In the genomic region with DNA sequence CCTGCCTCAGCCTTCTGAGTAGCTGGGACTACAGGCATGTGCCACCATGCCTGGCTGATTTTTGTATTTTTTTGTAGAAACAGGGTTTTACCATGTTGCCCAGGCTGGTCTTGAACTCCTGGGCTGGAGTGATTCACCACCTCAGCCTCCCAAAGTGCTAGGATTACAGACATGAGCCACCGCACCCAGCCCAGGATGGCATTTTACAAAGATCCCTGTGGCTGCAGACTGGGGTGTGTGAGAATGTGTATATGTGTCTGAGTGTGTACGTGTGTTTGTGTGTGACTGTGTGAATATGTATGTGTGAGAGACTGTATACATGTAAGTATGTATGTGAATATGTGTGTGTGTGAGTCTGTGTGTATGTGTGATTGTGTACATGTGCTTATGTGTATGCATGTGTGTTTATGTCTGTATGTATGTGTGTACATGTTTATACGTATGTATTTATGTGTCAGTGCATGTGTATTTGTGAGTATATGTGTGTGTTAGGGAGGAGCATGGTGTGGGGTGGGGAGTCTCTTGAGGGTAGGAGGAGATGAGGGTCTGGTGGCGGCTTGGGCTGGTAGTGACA, we compare ENCODE assay signal across 1 cellular context.
TF ChIP-seq lines count a peak whose summit lies in the region.

No MANE protein-coding gene starts in this region.

TF ChIP-seq in HepG2, 621 proteins besides CTCF, POLR2A, EP300 and RAD21 (continued from another document):
- TF ChIP-seq SOX6 (IDR thresholded peaks at IDR 0.05) (0 out of 2 replicates have a peak, but pooled peaks have one; percentile 41), SOX6 (CRISPR knock-in tag; IDR thresholded peaks at IDR 0.05) (no peak), PLRG1 (conservative IDR thresholded peaks at IDR 0.05) (0 out of 2 replicates have a peak, but pooled peaks have one; percentile 46), MNT (IDR thresholded peaks at IDR 0.05) (peak; percentile 80)
TF ChIP-seq in HepG2: peak in this region for 3.
